8 cellular contexts compared by ENCODE assay signal in genomic region chr3:19948192-19948591, GRCh38. TPM values are rescaled to one million over a fixed set of nuclear protein-coding genes. Genes with fewer than 3 reads are reported as not detected.
DNase-seq lines count a peak whose midpoint lies in the region; ATAC-seq and TF ChIP-seq lines count a peak whose summit lies in the region.

No MANE protein-coding gene starts in this region.

- TF ChIP-seq CTCF in GM12865 (IDR thresholded peaks at IDR 0.05; ENCODE audit: insufficient read depth, low read depth, low read length, missing control alignments) = no peak
- no peak for TF ChIP-seq CTCF in VCaP (conservative IDR thresholded peaks at IDR 0.05)
- no peak for TF ChIP-seq CTCF in fibroblast of pulmonary artery (IDR thresholded peaks at IDR 0.05; ENCODE audit: low read length, missing control alignments)
- no peak for TF ChIP-seq CTCF in sigmoid colon (IDR thresholded peaks at IDR 0.05)
- no peak for TF ChIP-seq CTCF in foreskin keratinocyte (conservative IDR thresholded peaks at IDR 0.05)

- no peak for ATAC-seq in foreskin keratinocyte

- H3K4me3 ChIP-seq in GM12865 (ENCODE audit: low read depth, low read length) (peak overlapping the region; percentile 85), fibroblast of pulmonary artery (replicated peaks; ENCODE audit: low read depth, low read length) (peak overlapping the region; percentile 96), sigmoid colon (peak overlapping the region; percentile 70 to 100 (median 94))

- no peak for TF ChIP-seq POLR2A in sigmoid colon (IDR thresholded peaks at IDR 0.05)

- intact Hi-C loops in sigmoid colon (cut with DNase I) = loop anchor here (5.0 kb wide), 2 partner anchors 61 to 194 kb away; no protein-coding TSS in a partner anchor

- H3K36me3 ChIP-seq in sigmoid colon = peaks cover 0 to 23% (median 0%) of the 10 kb centered on the region in 4 donors

- no peak for TF ChIP-seq EP300 in sigmoid colon (IDR thresholded peaks at IDR 0.05)

- DNase-seq in GM12865 (ENCODE audit: low read depth) (no peak), fibroblast of pulmonary artery (ENCODE audit: low read depth) (no peak), sigmoid colon (no peak), foreskin keratinocyte (no peak), DMS79 treated with DMSO at 0.1 percent for 48 hours (lab: John Stamatoyannopoulos, UW) (no peak), NCI-H2227 (lab: John Stamatoyannopoulos, UW; ENCODE audit: unreplicated experiment) (no peak), iPS-NIHi11 (ENCODE audit: low spot score) (no peak)

- 0 to 6% methylated on average over 2 of the region's 2 CpGs for WGBS in sigmoid colon, 2 donors

- H3K27me3 ChIP-seq in sigmoid colon (no peaks in the 10 kb centered on the region), foreskin keratinocyte (no peaks in the 10 kb centered on the region)

- peak overlapping the region; percentile 97 for H3K27ac ChIP-seq in VCaP
- peak overlapping the region; percentile 94 to 100 (median 98) for H3K27ac ChIP-seq in sigmoid colon
- no peak overlapping the region for H3K27ac ChIP-seq in foreskin keratinocyte

- no peaks in the 10 kb centered on the region for H3K9me3 ChIP-seq in sigmoid colon

- H3K4me1 ChIP-seq in sigmoid colon = peaks cover 0 to 48% (median 18%) of the 10 kb centered on the region in 4 donors
- H3K4me1 ChIP-seq in foreskin keratinocyte = peaks cover 19% of the 10 kb centered on the region

RNA-seq across cellular contexts. Expression of gene RAB5A, which starts 1.3 kb away (rescaled TPM):
- total RNA-seq in sigmoid colon (10 to 100 TPM; 61.4 to 65.3 (median 64.1) TPM), foreskin keratinocyte (41.6 and 42.5 TPM in 2 replicates)
- polyA plus RNA-seq in sigmoid colon (10 to 100 TPM; 28.0 to 48.8 (median 38.4) TPM), foreskin keratinocyte (22.6 and 24.8 TPM in 2 replicates)

RNA-seq across cellular contexts. Expression of gene EFHB, which starts 14.2 kb away (rescaled TPM):
- 1 to 10 TPM in 1 of 4 donors, under 1 TPM in 2, not detected in 1; 0.41 to 2.9 (median 0.82) TPM for total RNA-seq in sigmoid colon
- polyA plus RNA-seq in sigmoid colon = under 1 TPM in 2 of 3 donors, not detected in 1; 0.46 to 0.47 TPM
- total RNA-seq in foreskin keratinocyte = 0.24 TPM in 1 of 2 replicates, not detected in the other
- polyA plus RNA-seq in foreskin keratinocyte = 0.18 and 0.34 TPM in 2 replicates
